In the genomic region with DNA sequence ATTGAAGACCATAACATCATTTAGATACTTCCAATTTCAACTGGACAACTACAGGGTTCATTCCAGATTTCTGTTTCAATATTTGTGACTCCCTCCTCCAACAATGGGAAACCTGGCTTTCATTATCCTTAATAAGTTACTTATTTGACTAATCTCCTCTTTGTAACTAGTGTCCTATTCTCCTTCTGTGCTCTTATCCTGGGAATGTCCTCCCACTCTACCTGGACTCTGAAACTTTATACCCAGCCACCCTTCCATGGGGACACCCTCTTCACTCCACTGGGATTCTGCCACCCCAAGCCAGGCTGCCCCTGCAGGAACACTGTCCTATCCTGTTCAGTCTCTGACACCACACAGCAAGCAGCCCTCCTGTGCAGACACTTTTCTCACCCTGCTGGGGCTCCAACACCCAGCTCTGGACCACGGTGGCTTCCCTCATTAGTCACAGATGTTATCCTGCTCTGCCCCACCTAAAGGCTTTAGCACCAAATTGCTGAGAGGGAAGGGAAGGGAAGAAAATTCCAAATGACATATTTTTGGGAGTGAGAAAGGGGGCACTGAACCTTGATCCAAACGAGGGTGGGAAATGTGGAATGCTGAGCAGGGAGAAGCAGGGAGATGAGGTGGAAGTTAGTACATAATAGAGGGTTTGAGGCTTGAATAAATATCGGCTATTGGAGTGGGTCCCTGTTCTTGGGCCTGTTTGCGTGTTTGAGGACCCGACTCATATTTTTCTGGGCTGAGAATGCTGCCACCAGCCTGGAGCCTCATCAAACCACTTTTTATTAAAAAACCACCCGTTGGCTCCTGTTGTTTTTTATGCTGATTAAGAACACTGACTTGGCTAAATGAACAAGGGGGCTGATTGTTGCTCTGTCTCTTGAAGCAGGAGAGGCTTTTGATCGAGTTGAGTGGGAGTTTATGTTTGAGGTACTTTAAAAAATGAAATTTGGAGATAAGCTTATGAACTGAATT, we compare ENCODE assay signal across 10 cellular contexts. TPM values are rescaled to one million over a fixed set of nuclear protein-coding genes. Genes with fewer than 3 reads are reported as not detected.
DNase-seq lines count a peak whose midpoint lies in the region; ATAC-seq lines count a peak whose summit lies in the region.
"Had no signal": no experiment of that assay in that cellular context is flagged by ENCODE, and none has a peak within 500 bp of the region (broad histone marks: within the 10 kb centered on the region; RNA-seq: fewer than 3 reads in every experiment).

No MANE protein-coding gene starts in this region.

- H3K27me3 Mint-ChIP-seq in activated T-cell treated with anti-CD3 and anti-CD28 coated beads, Interleukin-2, amount 50 U/mL, for 24 hours, result no peaks in the 10 kb centered on the region
- no peaks in the 10 kb centered on the region for H3K27me3 Mint-ChIP-seq in stimulated activated naive B cell treated with anti-CD40 and anti-IgM and Interleukin-4, amounts not matched to agents 10 μg/mL and 1 μg/mL and 100 μg/mL, for 72 hours
- H3K27me3 Mint-ChIP-seq: effector memory CD8-positive, alpha-beta T cell had no signal

- no peak for DNase-seq in activated T-cell treated with anti-CD3 and anti-CD28 coated beads, Interleukin-2, amount 50 U/mL, for 24 hours
- DNase-seq in activated T-cell treated with anti-CD3 and anti-CD28 coated beads for 4 hours (no peak), RPMI7951 (ENCODE audit: low read depth) (peak; percentile 44), fibroblast of peridontal ligament (ENCODE audit: extremely low read depth) (peak; percentile 63), posterior vena cava (ENCODE audit: low spot score) (no peak), SK-N-DZ (ENCODE audit: low spot score) (no peak), putamen (ENCODE audit: low spot score) (no peak)
- no peak for DNase-seq in stimulated activated naive B cell treated with anti-CD40 and anti-IgM and Interleukin-4, amounts not matched to agents 10 μg/mL and 1 μg/mL and 100 μg/mL, for 72 hours
- DNase-seq: activated gamma-delta T cell; effector memory CD8-positive, alpha-beta T cell had no signal

- no peaks in the 10 kb centered on the region for H3K36me3 Mint-ChIP-seq in activated T-cell treated with anti-CD3 and anti-CD28 coated beads, Interleukin-2, amount 50 U/mL, for 24 hours (ENCODE audit: low read depth)
- peaks cover 4 to 7% of the 10 kb centered on the region in 2 donors for H3K36me3 Mint-ChIP-seq in stimulated activated naive B cell treated with anti-CD40 and anti-IgM and Interleukin-4, amounts not matched to agents 10 μg/mL and 1 μg/mL and 100 μg/mL, for 72 hours

- ATAC-seq in stimulated activated naive B cell treated with anti-CD40 and anti-IgM and Interleukin-4, amounts not matched to agents 10 μg/mL and 1 μg/mL and 100 μg/mL, for 72 hours (replicated peaks), result no peak

- peaks cover 17% of the 10 kb centered on the region for H3K4me1 Mint-ChIP-seq in activated T-cell treated with anti-CD3 and anti-CD28 coated beads, Interleukin-2, amount 50 U/mL, for 24 hours (ENCODE audit: low read depth)
- peaks cover 29 to 64% of the 10 kb centered on the region in 2 donors for H3K4me1 Mint-ChIP-seq in stimulated activated naive B cell treated with anti-CD40 and anti-IgM and Interleukin-4, amounts not matched to agents 10 μg/mL and 1 μg/mL and 100 μg/mL, for 72 hours

- no peak overlapping the region for H3K4me3 Mint-ChIP-seq in activated T-cell treated with anti-CD3 and anti-CD28 coated beads, Interleukin-2, amount 50 U/mL, for 24 hours
- H3K4me3 Mint-ChIP-seq in stimulated activated naive B cell treated with anti-CD40 and anti-IgM and Interleukin-4, amounts not matched to agents 10 μg/mL and 1 μg/mL and 100 μg/mL, for 72 hours, result peak overlapping the region; percentile 5 to 7
- H3K4me3 Mint-ChIP-seq: effector memory CD8-positive, alpha-beta T cell had no signal

- intact Hi-C loops in posterior vena cava (cut with DNase I), result no loop called here

- peak overlapping the region; percentile 72 for H3K27ac Mint-ChIP-seq in activated T-cell treated with anti-CD3 and anti-CD28 coated beads, Interleukin-2, amount 50 U/mL, for 24 hours
- peak overlapping the region; percentile 76 for H3K27ac Mint-ChIP-seq in stimulated activated naive B cell treated with anti-CD40 and anti-IgM and Interleukin-4, amounts not matched to agents 10 μg/mL and 1 μg/mL and 100 μg/mL, for 72 hours

- H3K9me3 Mint-ChIP-seq in activated T-cell treated with anti-CD3 and anti-CD28 coated beads, Interleukin-2, amount 50 U/mL, for 24 hours, result no peaks in the 10 kb centered on the region
- H3K9me3 Mint-ChIP-seq in stimulated activated naive B cell treated with anti-CD40 and anti-IgM and Interleukin-4, amounts not matched to agents 10 μg/mL and 1 μg/mL and 100 μg/mL, for 72 hours, result peaks cover 0 to 6% of the 10 kb centered on the region in 2 donors
- H3K9me3 Mint-ChIP-seq: effector memory CD8-positive, alpha-beta T cell had no signal

RNA-seq across cellular contexts. Expression of gene AKIRIN2, which starts 54.0 kb away (rescaled TPM):
- 14.1 and 17.3 TPM in 2 replicates for total RNA-seq in RPMI7951 (2014; rRNA removed; shearing (Covaris generic))
- total RNA-seq in posterior vena cava, result 10 to 100 TPM; 32.7 to 38.0 TPM
- polyA plus RNA-seq in SK-N-DZ (2014; cell fraction: cytosol; rRNA removed), result 38.7 and 57.0 TPM in 2 replicates
- 21.6 and 37.7 TPM in 2 replicates for polyA plus RNA-seq in SK-N-DZ (2014; cell fraction: nucleus; rRNA removed)

Comparison
In these comparisons a context has a peak if more than half of its experiments do, and no peak if none do; other contexts are left out.
1. DNase-seq: peak in RPMI7951 (single experiment) and fibroblast of peridontal ligament (single experiment); none in activated T-cell treated with anti-CD3 and anti-CD28 coated beads, Interleukin-2, amount 50 U/mL, for 24 hours (single experiment), activated T-cell treated with anti-CD3 and anti-CD28 coated beads for 4 hours (single experiment), stimulated activated naive B cell treated with anti-CD40 and anti-IgM and Interleukin-4, amounts not matched to agents 10 μg/mL and 1 μg/mL and 100 μg/mL, for 72 hours (single experiment), posterior vena cava (single experiment), SK-N-DZ (single experiment) and putamen (single experiment).